15 cellular contexts compared by ENCODE assay signal in the genomic region with DNA sequence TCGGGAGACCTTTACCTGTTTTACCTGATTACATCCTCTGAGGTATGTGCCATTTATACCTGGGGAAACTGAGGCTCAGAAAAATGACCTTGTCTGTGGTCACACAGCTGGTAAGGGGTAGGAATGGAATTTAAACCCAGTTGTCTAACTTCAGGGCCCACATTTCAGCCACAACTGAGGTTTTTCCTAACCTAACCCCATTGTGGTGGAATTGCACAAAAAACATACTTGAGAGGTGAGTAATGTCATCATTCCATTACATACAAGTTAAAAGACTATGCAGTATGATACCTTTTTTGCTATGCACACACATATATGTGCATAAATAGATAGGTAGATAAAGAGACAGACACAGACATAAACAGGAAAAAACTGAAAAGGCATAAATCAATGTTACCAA. TPM values are rescaled to one million over a fixed set of nuclear protein-coding genes. Genes with fewer than 3 reads are reported as not detected.
DNase-seq lines count a peak whose midpoint lies in the region; ATAC-seq, FAIRE-seq and TF ChIP-seq lines count a peak whose summit lies in the region.
"Had no signal": no experiment of that assay in that cellular context is flagged by ENCODE, and none has a peak within 500 bp of the region (broad histone marks: within the 10 kb centered on the region; RNA-seq: fewer than 3 reads in every experiment).

No MANE protein-coding gene starts in this region.

- H3K27me3 Mint-ChIP-seq in activated T-cell treated with anti-CD3 and anti-CD28 coated beads, Interleukin-2, amount 50 U/mL, for 72 hours (ENCODE audit: low read depth) = no peaks in the 10 kb centered on the region
- H3K27me3 Mint-ChIP-seq in natural killer cell treated with Interleukin-12 subunit alpha and Interleukin-12 subunit beta and Interleukin-15 and Interleukin-18, amount 100 ng/mL, for 72 hours = peaks cover 0 to 3% of the 10 kb centered on the region in 2 donors

- TF ChIP-seq POLR2A in H54 (IDR thresholded peaks at IDR 0.05; ENCODE audit: low read depth, low read length) = no peak

- H3K9me3 Mint-ChIP-seq in activated T-cell treated with anti-CD3 and anti-CD28 coated beads, Interleukin-2, amount 50 U/mL, for 72 hours = no peaks in the 10 kb centered on the region
- no peaks in the 10 kb centered on the region for H3K9me3 Mint-ChIP-seq in natural killer cell treated with Interleukin-12 subunit alpha and Interleukin-12 subunit beta and Interleukin-15 and Interleukin-18, amount 100 ng/mL, for 72 hours
- H3K9me3 Mint-ChIP-seq: nephron had no signal

- DNase-seq in H54 (ENCODE audit: insufficient read length, low spot score) = peak; percentile 30
- DNase-seq in astrocyte of the hippocampus (ENCODE audit: low read depth, low spot score) = peak; percentile 84
- DNase-seq in foreskin keratinocyte = peak; percentile 63 to 78
- no peak for DNase-seq in substantia nigra (lab: John Stamatoyannopoulos, UW)
- DNase-seq in activated T-cell treated with anti-CD3 and anti-CD28 coated beads, Interleukin-2, amount 50 U/mL, for 72 hours = no peak
- no peak for DNase-seq in natural killer cell treated with Interleukin-12 subunit alpha and Interleukin-12 subunit beta and Interleukin-15 and Interleukin-18, amount 100 ng/mL, for 72 hours (ENCODE audit: low spot score)
- DNase-seq: activated CD4-positive, CD25-positive, alpha-beta regulatory T cell; heart left ventricle; left ventricle myocardium inferior; NCI-H2029; right lobe of liver had no signal

- H3K4me1 ChIP-seq in foreskin keratinocyte = peaks cover 13% of the 10 kb centered on the region
- H3K4me1 ChIP-seq: right lobe of liver had no signal

- H3K27me3 ChIP-seq in foreskin keratinocyte = no peaks in the 10 kb centered on the region
- H3K27me3 ChIP-seq: heart left ventricle, right lobe of liver had no signal

- FAIRE-seq in H54 (lab: Jason Lieb, UNC) = no peak

- H3K27ac Mint-ChIP-seq in activated T-cell treated with anti-CD3 and anti-CD28 coated beads, Interleukin-2, amount 50 U/mL, for 72 hours = no peak overlapping the region
- no peak overlapping the region for H3K27ac Mint-ChIP-seq in natural killer cell treated with Interleukin-12 subunit alpha and Interleukin-12 subunit beta and Interleukin-15 and Interleukin-18, amount 100 ng/mL, for 72 hours
- H3K27ac Mint-ChIP-seq: nephron had no signal

- H3K4me3 Mint-ChIP-seq in activated T-cell treated with anti-CD3 and anti-CD28 coated beads, Interleukin-2, amount 50 U/mL, for 72 hours = no peak overlapping the region
- H3K4me3 Mint-ChIP-seq in natural killer cell treated with Interleukin-12 subunit alpha and Interleukin-12 subunit beta and Interleukin-15 and Interleukin-18, amount 100 ng/mL, for 72 hours = no peak overlapping the region
- H3K4me3 Mint-ChIP-seq: nephron had no signal

- no peaks in the 10 kb centered on the region for H3K36me3 Mint-ChIP-seq in activated T-cell treated with anti-CD3 and anti-CD28 coated beads, Interleukin-2, amount 50 U/mL, for 72 hours (ENCODE audit: insufficient read depth in 2 of 2)
- H3K36me3 Mint-ChIP-seq in natural killer cell treated with Interleukin-12 subunit alpha and Interleukin-12 subunit beta and Interleukin-15 and Interleukin-18, amount 100 ng/mL, for 72 hours = no peaks in the 10 kb centered on the region

- H3K27ac ChIP-seq in foreskin keratinocyte = no peak overlapping the region
- peak overlapping the region; percentile 29 for H3K27ac ChIP-seq in substantia nigra (ENCODE audit: low read depth, low read length, poor library complexity, severe bottlenecking)
- H3K27ac ChIP-seq: right lobe of liver, SK-N-MC had no signal

- ATAC-seq in foreskin keratinocyte = peak; percentile 72
- ATAC-seq in GM21737 (IDR thresholded peaks at IDR 0.05; ENCODE audit: unreplicated experiment) = no peak
- ATAC-seq in activated T-cell treated with anti-CD3 and anti-CD28 coated beads, Interleukin-2, amount 50 U/mL, for 72 hours (replicated peaks in 1 of 2) = no peak
- ATAC-seq in GM18868 (IDR thresholded peaks at IDR 0.05; ENCODE audit: unreplicated experiment) = no peak
- no peak for ATAC-seq in natural killer cell treated with Interleukin-12 subunit alpha and Interleukin-12 subunit beta and Interleukin-15 and Interleukin-18, amount 100 ng/mL, for 72 hours
- ATAC-seq: heart left ventricle, right lobe of liver had no signal

- H3K4me1 Mint-ChIP-seq in activated T-cell treated with anti-CD3 and anti-CD28 coated beads, Interleukin-2, amount 50 U/mL, for 72 hours (ENCODE audit: low read depth) = no peaks in the 10 kb centered on the region
- H3K4me1 Mint-ChIP-seq in natural killer cell treated with Interleukin-12 subunit alpha and Interleukin-12 subunit beta and Interleukin-15 and Interleukin-18, amount 100 ng/mL, for 72 hours (ENCODE audit: low read depth in 2 of 2) = no peaks in the 10 kb centered on the region

- TF ChIP-seq CTCF in foreskin keratinocyte (conservative IDR thresholded peaks at IDR 0.05) = no peak

RNA-seq across cellular contexts. Expression of a gene that starts 14.1 kb away (rescaled TPM):
- 0.65 and 1.0 TPM in 2 replicates for total RNA-seq in foreskin keratinocyte
- polyA plus RNA-seq in foreskin keratinocyte = 1.4 TPM in 2 replicates
- total RNA-seq in activated T-cell treated with anti-CD3 and anti-CD28 coated beads, Interleukin-2, amount 50 U/mL, for 72 hours = not detected
- total RNA-seq in natural killer cell treated with Interleukin-12 subunit alpha and Interleukin-12 subunit beta and Interleukin-15 and Interleukin-18, amount 100 ng/mL, for 72 hours = not detected

Comparison
In these comparisons a context has a peak if more than half of its experiments do, and no peak if none do; other contexts are left out.
1. DNase-seq: peak in H54 (single experiment), astrocyte of the hippocampus (single experiment) and foreskin keratinocyte (2 of 2); none in substantia nigra (0 of 49), activated T-cell treated with anti-CD3 and anti-CD28 coated beads, Interleukin-2, amount 50 U/mL, for 72 hours (0 of 2) and natural killer cell treated with Interleukin-12 subunit alpha and Interleukin-12 subunit beta and Interleukin-15 and Interleukin-18, amount 100 ng/mL, for 72 hours (single experiment).